34 cellular contexts compared by ENCODE assay signal in genomic region chr6:63814459-63814858, GRCh38.
DNase-seq lines count a peak whose midpoint lies in the region; ATAC-seq and TF ChIP-seq lines count a peak whose summit lies in the region.
"Had no signal": no experiment of that assay in that cellular context is flagged by ENCODE, and none has a peak within 500 bp of the region (broad histone marks: within the 10 kb centered on the region; RNA-seq: fewer than 3 reads in every experiment).

No MANE protein-coding gene starts in this region.

- no peak overlapping the region for H3K27ac ChIP-seq in AG04450 (ENCODE audit: low read depth, low read length)
- no peak overlapping the region for H3K27ac ChIP-seq in HCT116 (ENCODE audit: low read depth, low read length)
- no peak overlapping the region for H3K27ac ChIP-seq in RWPE1
- no peak overlapping the region for H3K27ac ChIP-seq in lower lobe of right lung
- H3K27ac ChIP-seq: BLaER1 treated with 17β-estradiol and CSF1 and Interleukin-3, amounts not matched to agents 10 nM and 100 nM; esophagus muscularis mucosa; gastrocnemius medialis; hepatocyte; psoas muscle; SK-N-MC; tibial artery; vagina had no signal

- H3K4me3 ChIP-seq in AG04450 (ENCODE audit: low read depth, low read length) (no peak overlapping the region), HCT116 (replicated peaks in 1 of 2; ENCODE audit: low read depth in 1 of 2, low read length in 2 of 2) (no peak overlapping the region), fibroblast of mammary gland (ENCODE audit: control insufficient read depth, low read depth, low read length) (no peak overlapping the region), lower lobe of right lung (no peak overlapping the region)
- H3K4me3 ChIP-seq: BLaER1 treated with 17β-estradiol and CSF1 and Interleukin-3, amounts not matched to agents 10 nM and 100 nM; esophagus muscularis mucosa; gastrocnemius medialis; hepatocyte; K562; mucosa of descending colon; psoas muscle; SK-N-MC; tibial artery; vagina had no signal

- H3K9ac ChIP-seq in HCT116 (ENCODE audit: low read length), result no peak overlapping the region
- H3K9ac ChIP-seq: BLaER1 treated with 17β-estradiol and CSF1 and Interleukin-3, amounts not matched to agents 10 nM and 100 nM had no signal

- ATAC-seq in HCT116 (no peak), GM21360 (IDR thresholded peaks at IDR 0.05; ENCODE audit: unreplicated experiment) (no peak), lower lobe of right lung (no peak)
- ATAC-seq: gastrocnemius medialis, K562, mucosa of descending colon, natural killer cell, psoas muscle, T-helper 17 cell had no signal

- BruUV-seq in HCT116 (replicated peaks; lab: Mats Ljungman, UMichigan), result no TSS peak

- H3K4me1 ChIP-seq in HCT116 (ENCODE audit: control insufficient read depth in 1 of 2, insufficient read depth in 2 of 2, low read length in 2 of 2) (no peaks in the 10 kb centered on the region), lower lobe of right lung (no peaks in the 10 kb centered on the region)
- H3K4me1 ChIP-seq: Caco-2, esophagus muscularis mucosa, gastrocnemius medialis, psoas muscle, tibial artery, vagina had no signal

- no peak for DNase-seq in AG04450 (ENCODE audit: low read depth, low spot score)
- no peak for DNase-seq in HCT116 (ENCODE audit: low read depth, low spot score)
- DNase-seq in RWPE1 (ENCODE audit: low spot score), result no peak
- DNase-seq in fibroblast of mammary gland (ENCODE audit: low read depth), result no peak
- DNase-seq in NCI-H1092 treated with DMSO at 0.1 percent for 48 hours (lab: John Stamatoyannopoulos, UW), result no peak
- DNase-seq in lower lobe of right lung, result no peak
- no peak for DNase-seq in RPMI8226
- DNase-seq: activated CD4-positive, alpha-beta memory T cell treated with anti-CD3 and anti-CD28 coated beads for 36 hours; activated CD4-positive, CD25-positive, alpha-beta regulatory T cell treated with anti-CD3 and anti-CD28 coated beads, Interleukin-2, amount 50 U/mL, for 72 hours; activated CD8-positive, alpha-beta memory T cell treated with anti-CD3 and anti-CD28 coated beads, Interleukin-2, amount 50 U/mL, for 4 hours; activated naive CD4-positive, alpha-beta T cell treated with Interleukin-2 at 50 U/mL for 16 hours; Caco-2; caudate nucleus; DMS79; gastrocnemius medialis; GDM1; mammary epithelial cell; mucosa of descending colon; natural killer cell; NCI-H1105; NCI-H187; NCI-H526; nucleus accumbens; psoas muscle; stimulated activated CD4-positive, alpha-beta T cell treated with anti-CD3 and anti-CD28 coated beads, Interleukin-4, amount 100 ng/mL, for 1 hour; T-helper 17 cell; tibial artery had no signal

- intact Hi-C loops in HCT116 (cut with micrococcal nuclease), result no loop called here
- intact Hi-C loops in lower lobe of right lung (cut with DNase I), result no loop called here

- H3K9me3 ChIP-seq in AG04450 (ENCODE audit: control insufficient read depth, insufficient read depth, low read length), result no peaks in the 10 kb centered on the region
- no peaks in the 10 kb centered on the region for H3K9me3 ChIP-seq in HCT116 (ENCODE audit: control insufficient read depth in 1 of 2, insufficient read depth in 1 of 2, low read depth in 1 of 2, low read length in 2 of 2)
- H3K9me3 ChIP-seq in lower lobe of right lung, result no peaks in the 10 kb centered on the region
- H3K9me3 ChIP-seq: Caco-2, esophagus muscularis mucosa, gastrocnemius medialis, mucosa of descending colon, psoas muscle, tibial artery, vagina had no signal

- H3K4me2 ChIP-seq in HCT116 (ENCODE audit: low read length), result no peak overlapping the region
- H3K4me2 ChIP-seq: BLaER1 treated with 17β-estradiol and CSF1 and Interleukin-3, amounts not matched to agents 10 nM and 100 nM; hepatocyte had no signal

- RAD21 ChIA-PET in HCT116 (lab: Charles Lee; ENCODE audit: low non-redundant PET in 1 of 2, low total read pairs in 2 of 2, uncharacterized antibody in 2 of 2, unreplicated experiment in 2 of 2), result no interaction called here

- POLR2A ChIA-PET in AG04450 (lab: Yijun Ruan, JAX), result no interaction called here
- POLR2A ChIA-PET in HCT116 (lab: Charles Lee), result no interaction called here
- POLR2A ChIA-PET in RWPE1 (lab: Yijun Ruan, JAX; ENCODE audit: low non-redundant PET), result no interaction called here

- H3K79me2 ChIP-seq in HCT116 (ENCODE audit: insufficient read depth, low read length), result no peaks in the 10 kb centered on the region
- H3K79me2 ChIP-seq: hepatocyte had no signal

- TF ChIP-seq CTCF in AG04450 (IDR thresholded peaks at IDR 0.05; ENCODE audit: low read depth, low read length), result 0 out of 2 replicates have a peak, but pooled peaks have one; percentile 6
- TF ChIP-seq CTCF in HCT116 (IDR thresholded peaks at IDR 0.05 in 2 of 3, conservative IDR thresholded peaks at IDR 0.05 in 1 of 3; ENCODE audit: borderline replicate concordance in 1 of 3, insufficient read depth in 1 of 3, low read depth in 2 of 3, low read length in 2 of 3), result no peak
- peak; percentile 22 for TF ChIP-seq CTCF in RWPE1 (conservative IDR thresholded peaks at IDR 0.05; ENCODE audit: low read depth)
- TF ChIP-seq CTCF in fibroblast of mammary gland (conservative IDR thresholded peaks at IDR 0.05; ENCODE audit: control insufficient read depth, insufficient read depth, low read depth, low read length), result peak; percentile 11
- no peak for TF ChIP-seq CTCF in lower lobe of right lung (IDR thresholded peaks at IDR 0.05)

- TF ChIP-seq POLR2A in HCT116 (IDR thresholded peaks at IDR 0.05; ENCODE audit: borderline replicate concordance, extremely low read depth, insufficient read depth, insufficient read length), result no peak

- no peaks in the 10 kb centered on the region for H3K9me2 ChIP-seq in HCT116 (ENCODE audit: insufficient read depth)

- no peak overlapping the region for H2AFZ ChIP-seq in HCT116 (ENCODE audit: low read depth, low read length, poor library complexity, severe bottlenecking)
- H2AFZ ChIP-seq: hepatocyte had no signal

- peak; percentile 33; the same call in 1 of the 2 replicates for TF ChIP-seq RAD21 in HCT116 (IDR thresholded peaks at IDR 0.05; ENCODE audit: low read depth)

- CTCF ChIA-PET in AG04450 (lab: Charles Lee) (interaction anchor here (0.6 to 4.6 kb wide), 5 partner anchors 12 to 1597 kb away, joined by 3 to 28 read pairs (median 7); no protein-coding TSS in a partner anchor), HCT116 (lab: Charles Lee) (interaction anchor here (1.1 to 3.2 kb wide), 3 partner anchors 12 to 467 kb away, joined by 3 to 11 read pairs (median 6); no protein-coding TSS in a partner anchor), RWPE1 (lab: Yijun Ruan, JAX) (interaction anchor here (0.5 to 0.8 kb wide), 3 partner anchors 12 to 362 kb away, joined by 3 to 9 read pairs (median 4); no protein-coding TSS in a partner anchor)

- H3K36me3 ChIP-seq in HCT116 (ENCODE audit: control insufficient read depth in 1 of 2, insufficient read depth in 2 of 2, low read length in 2 of 2) (no peaks in the 10 kb centered on the region), lower lobe of right lung (no peaks in the 10 kb centered on the region)
- H3K36me3 ChIP-seq: BLaER1 treated with 17β-estradiol and CSF1 and Interleukin-3, amounts not matched to agents 10 nM and 100 nM; esophagus muscularis mucosa; gastrocnemius medialis; tibial artery; vagina had no signal

- no peaks in the 10 kb centered on the region for H4K20me1 ChIP-seq in HCT116 (ENCODE audit: insufficient read depth)
- H4K20me1 ChIP-seq: BLaER1 treated with 17β-estradiol and CSF1 and Interleukin-3, amounts not matched to agents 10 nM and 100 nM had no signal

- no peaks in the 10 kb centered on the region for H3K27me3 ChIP-seq in AG04450 (ENCODE audit: control insufficient read depth, insufficient read depth, low read length)
- no peaks in the 10 kb centered on the region for H3K27me3 ChIP-seq in HCT116 (ENCODE audit: insufficient read depth, low read length)
- no peaks in the 10 kb centered on the region for H3K27me3 ChIP-seq in lower lobe of right lung (ENCODE audit: low read depth)
- H3K27me3 ChIP-seq: BLaER1 treated with 17β-estradiol and CSF1 and Interleukin-3, amounts not matched to agents 10 nM and 100 nM; esophagus muscularis mucosa; gastrocnemius medialis; hepatocyte; tibial artery; vagina had no signal

TF ChIP-seq in HCT116, 20 proteins besides CTCF, POLR2A, EP300 and RAD21 (continues in another document):
- TF ChIP-seq YY1 (IDR thresholded peaks at IDR 0.05; ENCODE audit: extremely low read depth, insufficient replicate concordance, low read depth, low read length), result no peak
- TF ChIP-seq EZH2phosphoT487 (IDR thresholded peaks at IDR 0.05; ENCODE audit: borderline replicate concordance), result no peak
- no peak for TF ChIP-seq REST (IDR thresholded peaks at IDR 0.05; ENCODE audit: low read depth)

Comparison
In these comparisons a context has a peak if more than half of its experiments do, and no peak if none do; other contexts are left out.
1. CTCF ChIP-seq: peak in AG04450 (single experiment), RWPE1 (single experiment) and fibroblast of mammary gland (single experiment); none in HCT116 (0 of 3) and lower lobe of right lung (single experiment).